In the genomic region with DNA sequence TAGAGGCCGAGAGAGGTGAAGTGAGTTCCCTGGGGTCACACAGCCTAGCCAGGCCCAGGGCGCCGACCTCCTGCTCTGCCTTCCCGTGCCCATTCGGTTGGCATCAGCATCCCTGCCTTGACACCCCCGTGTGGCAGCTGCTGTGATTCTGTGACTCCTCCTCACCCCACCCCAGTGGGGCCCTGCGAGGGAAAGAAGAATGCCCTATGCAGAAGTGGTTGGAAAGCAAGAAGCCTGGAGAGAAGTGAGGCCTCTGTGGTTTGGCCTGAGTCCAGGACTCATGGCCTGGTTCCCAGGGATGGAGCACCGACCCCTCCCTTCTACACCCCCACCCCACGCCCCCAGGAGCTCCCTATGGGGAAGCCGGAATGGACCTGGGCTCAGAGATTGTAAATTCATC, we compare ENCODE assay signal across 9 cellular contexts.
DNase-seq lines count a peak whose midpoint lies in the region; ATAC-seq, FAIRE-seq and TF ChIP-seq lines count a peak whose summit lies in the region.
"Had no signal": no experiment of that assay in that cellular context is flagged by ENCODE, and none has a peak within 500 bp of the region (broad histone marks: within the 10 kb centered on the region; RNA-seq: fewer than 3 reads in every experiment).

No MANE protein-coding gene starts in this region.

- H2AFZ ChIP-seq in neural progenitor cell (replicated peaks) = no peak overlapping the region

- no peaks in the 10 kb centered on the region for H3K27me3 ChIP-seq in neural progenitor cell

- H4K20me1 ChIP-seq in neural progenitor cell (ENCODE audit: low read depth) = peaks cover 86% of the 10 kb centered on the region

- H3K36me3 Mint-ChIP-seq in neural progenitor cell = no peaks in the 10 kb centered on the region

- H3K4me1 Mint-ChIP-seq in neural progenitor cell = peaks cover 79% of the 10 kb centered on the region

- ATAC-seq in GM18907 (IDR thresholded peaks at IDR 0.05; ENCODE audit: unreplicated experiment) = no peak
- no peak for ATAC-seq in HG03280 (IDR thresholded peaks at IDR 0.05; ENCODE audit: unreplicated experiment)
- ATAC-seq in HG02798 (IDR thresholded peaks at IDR 0.05; ENCODE audit: poor library complexity, unreplicated experiment) = no peak

- FAIRE-seq in GM12891 (lab: Jason Lieb, UNC) = no peak

- H3K4me1 ChIP-seq in neural progenitor cell = peaks cover 52% of the 10 kb centered on the region

- no peak overlapping the region for H3K9ac ChIP-seq in neural progenitor cell

- no peak for TF ChIP-seq POLR2A in GM12891 (IDR thresholded peaks at IDR 0.05; ENCODE audit: low read depth, low read length)

- H3K4me3 ChIP-seq in neural progenitor cell = no peak overlapping the region

- no peaks in the 10 kb centered on the region for H3K9me3 Mint-ChIP-seq in neural progenitor cell

- H3K79me2 ChIP-seq in neural progenitor cell (ENCODE audit: low read depth) = peaks cover 88% of the 10 kb centered on the region

- no peak overlapping the region for H3K27ac Mint-ChIP-seq in neural progenitor cell

- no peaks in the 10 kb centered on the region for H3K9me3 ChIP-seq in neural progenitor cell (ENCODE audit: low read depth)

- DNase-seq in GM12891 (ENCODE audit: insufficient read length, low spot score) (no peak), NCI-H510A (lab: John Stamatoyannopoulos, UW) (peak; percentile 52), neural progenitor cell (ENCODE audit: low spot score) (no peak), RKO (ENCODE audit: low spot score) (no peak)

- peak overlapping the region; percentile 69 for H3K4me2 ChIP-seq in neural progenitor cell

- TF ChIP-seq CTCF in neural progenitor cell (IDR thresholded peaks at IDR 0.05) = no peak

- no peaks in the 10 kb centered on the region for H3K36me3 ChIP-seq in neural progenitor cell

- H3K27ac ChIP-seq in cingulate gyrus (ENCODE audit: low read depth, low read length) = peak overlapping the region; percentile 48
- no peak overlapping the region for H3K27ac ChIP-seq in neural progenitor cell
- H3K27ac ChIP-seq: epithelial cell of prostate had no signal

- peaks cover 2% of the 10 kb centered on the region for H3K27me3 Mint-ChIP-seq in neural progenitor cell (ENCODE audit: insufficient read depth, low read depth)

- peaks cover 24% of the 10 kb centered on the region for H3F3A ChIP-seq in neural progenitor cell (ENCODE audit: low read depth)

- H3K4me3 Mint-ChIP-seq in neural progenitor cell = peak overlapping the region; percentile 30

TF ChIP-seq in GM12891, 5 proteins besides CTCF, POLR2A, EP300 and RAD21:
- no peak for TF ChIP-seq PAX5 (IDR thresholded peaks at IDR 0.05; ENCODE audit: insufficient read depth, low read length, severe bottlenecking)
- TF ChIP-seq POU2F2 (IDR thresholded peaks at IDR 0.05; ENCODE audit: low read depth, low read length) = no peak
- TF ChIP-seq SPI1 (IDR thresholded peaks at IDR 0.05; ENCODE audit: low read depth, low read length) = peak; percentile 51; the same call in 1 of the 2 replicates
- no peak for TF ChIP-seq TAF1 (IDR thresholded peaks at IDR 0.05; ENCODE audit: low read depth, low read length)
- TF ChIP-seq POLR2AphosphoS5 (IDR thresholded peaks at IDR 0.05; ENCODE audit: low read depth, low read length) = no peak
TF ChIP-seq in GM12891: peak in this region for 1.
